17 cellular contexts compared by ENCODE assay signal in genomic region chr2:239855863-239856587, GRCh38.
DNase-seq lines count a peak whose midpoint lies in the region; ATAC-seq and TF ChIP-seq lines count a peak whose summit lies in the region.
"Had no signal": no experiment of that assay in that cellular context is flagged by ENCODE, and none has a peak within 500 bp of the region (broad histone marks: within the 10 kb centered on the region; RNA-seq: fewer than 3 reads in every experiment).

No MANE protein-coding gene starts in this region.

- no peak overlapping the region for H3K9ac ChIP-seq in endodermal cell (ENCODE audit: extremely low read depth, low read length, poor library complexity, severe bottlenecking)
- H3K9ac ChIP-seq: KMS-11 had no signal

- no peak overlapping the region for H3K27ac Mint-ChIP-seq in activated CD8-positive, alpha-beta memory T cell treated with anti-CD3 and anti-CD28 coated beads, Interleukin-2, amount 10 ng/mL, durations not matched to agents 7 days and 5 days
- H3K27ac Mint-ChIP-seq in endodermal cell = no peak overlapping the region
- H3K27ac Mint-ChIP-seq: CD4-positive, alpha-beta T cell had no signal

- H3K4me1 Mint-ChIP-seq in activated CD8-positive, alpha-beta memory T cell treated with anti-CD3 and anti-CD28 coated beads, Interleukin-2, amount 10 ng/mL, durations not matched to agents 7 days and 5 days = no peaks in the 10 kb centered on the region
- H3K4me1 Mint-ChIP-seq in endodermal cell = no peaks in the 10 kb centered on the region

- no peak overlapping the region for H3K4me3 Mint-ChIP-seq in activated CD8-positive, alpha-beta memory T cell treated with anti-CD3 and anti-CD28 coated beads, Interleukin-2, amount 10 ng/mL, durations not matched to agents 7 days and 5 days
- H3K4me3 Mint-ChIP-seq in endodermal cell = no peak overlapping the region
- H3K4me3 Mint-ChIP-seq: CD4-positive, alpha-beta T cell had no signal

- no peak for ATAC-seq in activated CD8-positive, alpha-beta memory T cell treated with anti-CD3 and anti-CD28 coated beads, Interleukin-2, amount 10 ng/mL, durations not matched to agents 7 days and 5 days
- ATAC-seq in HG03342 (IDR thresholded peaks at IDR 0.05; ENCODE audit: unreplicated experiment) = no peak

- H3K27me3 ChIP-seq in endodermal cell (ENCODE audit: control insufficient read depth, insufficient read depth, low read length, poor library complexity, severe bottlenecking) (peaks cover 80% of the 10 kb centered on the region), suprapubic skin (no peaks in the 10 kb centered on the region)

- H3K4me3 ChIP-seq in endodermal cell (ENCODE audit: low read length) (no peak overlapping the region), suprapubic skin (no peak overlapping the region)

- TF ChIP-seq POLR2A in suprapubic skin (IDR thresholded peaks at IDR 0.05) = no peak

- WGBS in endodermal cell (ENCODE audit: insufficient coverage in 1 of 2, insufficient read length in 1 of 2), 2 experiments = 90 to 95% methylated on average over 7 to 10 of the region's 10 CpGs
- WGBS in suprapubic skin = 76% methylated on average over 10 of the region's 10 CpGs

- CTCF ChIA-PET in activated CD8-positive, alpha-beta memory T cell treated with anti-CD3 and anti-CD28 coated beads, Interleukin-2, amount 10 ng/mL, durations not matched to agents 7 days and 5 days (lab: Charles Lee) = interaction anchor here (1.3 kb wide), 1 partner anchor 9 kb away, joined by 4 read pairs; no protein-coding TSS in a partner anchor

- H3K9me3 Mint-ChIP-seq in activated CD8-positive, alpha-beta memory T cell treated with anti-CD3 and anti-CD28 coated beads, Interleukin-2, amount 10 ng/mL, durations not matched to agents 7 days and 5 days (ENCODE audit: low read depth) = no peaks in the 10 kb centered on the region
- H3K9me3 Mint-ChIP-seq in endodermal cell = peaks cover 15% of the 10 kb centered on the region
- H3K9me3 Mint-ChIP-seq: CD4-positive, alpha-beta T cell had no signal

- H3K36me3 ChIP-seq in endodermal cell (ENCODE audit: control insufficient read depth, insufficient read depth, low read length) (no peaks in the 10 kb centered on the region), suprapubic skin (no peaks in the 10 kb centered on the region)
- H3K36me3 ChIP-seq: BE2C had no signal

- TF ChIP-seq EP300 in suprapubic skin (IDR thresholded peaks at IDR 0.05) = no peak

- peaks cover 6% of the 10 kb centered on the region for H3K9me3 ChIP-seq in endodermal cell (ENCODE audit: control insufficient read depth, low read length)
- H3K9me3 ChIP-seq in suprapubic skin = no peaks in the 10 kb centered on the region
- H3K9me3 ChIP-seq: BE2C had no signal

- H3K4me1 ChIP-seq in endodermal cell (ENCODE audit: control insufficient read depth, insufficient read depth, low read length) (no peaks in the 10 kb centered on the region), suprapubic skin (no peaks in the 10 kb centered on the region)
- H3K4me1 ChIP-seq: BE2C had no signal

- DNase-seq in activated CD8-positive, alpha-beta memory T cell treated with anti-CD3 and anti-CD28 coated beads for 24 hours = peak; percentile 17
- no peak for DNase-seq in activated CD8-positive, alpha-beta memory T cell treated with anti-CD3 and anti-CD28 coated beads, Interleukin-2, amount 10 ng/mL, durations not matched to agents 7 days and 5 days
- DNase-seq in endodermal cell = peak; percentile 12
- DNase-seq in mucosa of gallbladder (ENCODE audit: low spot score) = peak; percentile 8
- DNase-seq in suprapubic skin (ENCODE audit: low spot score in 2 of 2) = peak in 1 of 2 donors; percentile 80
- no peak for DNase-seq in activated T-cell treated with anti-CD3 and anti-CD28 coated beads, Interleukin-2, amount 50 U/mL, for 1 hour
- no peak for DNase-seq in Kasumi-1 (lab: John Stamatoyannopoulos, UW)
- DNase-seq: 8988T; BE2C; CD4-positive, alpha-beta T cell; NCI-H1092; NCI-H146; NCI-H2107; NCI-H226; NCI-H524 treated with DMSO at 0.1 percent for 48 hours had no signal

- H3K36me3 Mint-ChIP-seq in activated CD8-positive, alpha-beta memory T cell treated with anti-CD3 and anti-CD28 coated beads, Interleukin-2, amount 10 ng/mL, durations not matched to agents 7 days and 5 days = no peaks in the 10 kb centered on the region
- no peaks in the 10 kb centered on the region for H3K36me3 Mint-ChIP-seq in endodermal cell (ENCODE audit: low read depth)

- TF ChIP-seq CTCF in endodermal cell (conservative IDR thresholded peaks at IDR 0.05) = no peak
- no peak for TF ChIP-seq CTCF in suprapubic skin (IDR thresholded peaks at IDR 0.05)

- H3K27ac ChIP-seq in endodermal cell (ENCODE audit: low read depth, low read length) = no peak overlapping the region
- H3K27ac ChIP-seq in suprapubic skin = peak overlapping the region; percentile 39
- H3K27ac ChIP-seq: KMS-11 had no signal

- peaks cover 24% of the 10 kb centered on the region for H3K27me3 Mint-ChIP-seq in activated CD8-positive, alpha-beta memory T cell treated with anti-CD3 and anti-CD28 coated beads, Interleukin-2, amount 10 ng/mL, durations not matched to agents 7 days and 5 days
- peaks cover 76% of the 10 kb centered on the region for H3K27me3 Mint-ChIP-seq in endodermal cell (ENCODE audit: insufficient read depth)

Comparison
In these comparisons a context has a peak if more than half of its experiments do, and no peak if none do; other contexts are left out.
1. DNase-seq: peak in activated CD8-positive, alpha-beta memory T cell treated with anti-CD3 and anti-CD28 coated beads for 24 hours (single experiment), endodermal cell (single experiment) and mucosa of gallbladder (single experiment); none in activated CD8-positive, alpha-beta memory T cell treated with anti-CD3 and anti-CD28 coated beads, Interleukin-2, amount 10 ng/mL, durations not matched to agents 7 days and 5 days (single experiment), activated T-cell treated with anti-CD3 and anti-CD28 coated beads, Interleukin-2, amount 50 U/mL, for 1 hour (single experiment) and Kasumi-1 (0 of 2).